In genomic region chr11:31798057-31799035, GRCh38 we compare ENCODE assay signal across 10 cellular contexts.
A peak's percentile ranks its signal among the peaks of the same experiment; 100 is the strongest.
DNase-seq lines count a peak whose midpoint lies in the region; ATAC-seq and TF ChIP-seq lines count a peak whose summit lies in the region.
"Had no signal": no experiment of that assay in that cellular context is flagged by ENCODE, and none has a peak within 500 bp of the region (broad histone marks: within the 10 kb centered on the region; RNA-seq: fewer than 3 reads in every experiment).

No MANE protein-coding gene starts in this region.

- TF ChIP-seq CTCF in GM12872 (IDR thresholded peaks at IDR 0.05; ENCODE audit: insufficient read depth, low read depth, low read length) (peak; percentile 40; the same call in 2 of the 3 replicates), choroid plexus epithelial cell (conservative IDR thresholded peaks at IDR 0.05; ENCODE audit: low read depth, low read length) (peak; percentile 35), nephron progenitor cell (IDR thresholded peaks at IDR 0.05) (no peak)

- no peak overlapping the region for H3K27ac Mint-ChIP-seq in nephron progenitor cell

- no peak overlapping the region for H3K4me3 ChIP-seq in choroid plexus epithelial cell (ENCODE audit: low read depth, low read length)

- H3K27me3 Mint-ChIP-seq in nephron progenitor cell (ENCODE audit: low read depth, poor library complexity): no peaks in the 10 kb centered on the region

- peak overlapping the region; percentile 55 for H3K4me3 Mint-ChIP-seq in nephron progenitor cell

- peaks cover 30% of the 10 kb centered on the region for H3K4me1 Mint-ChIP-seq in nephron progenitor cell

- no peak for DNase-seq in choroid plexus epithelial cell (ENCODE audit: low read depth)
- DNase-seq in nephron progenitor cell: peak; percentile 64
- DNase-seq in MV-4-11 (lab: John Stamatoyannopoulos, UW): no peak
- no peak for DNase-seq in COLO829 (ENCODE audit: low spot score)
- no peak for DNase-seq in DMS114 treated with DMSO at 0.1 percent for 48 hours (lab: John Stamatoyannopoulos, UW; ENCODE audit: unreplicated experiment)
- DNase-seq: NCI-H69, sigmoid colon had no signal

- ATAC-seq in HG02852 (IDR thresholded peaks at IDR 0.05; ENCODE audit: unreplicated experiment) (peak; percentile 50), HG03139 (IDR thresholded peaks at IDR 0.05; ENCODE audit: unreplicated experiment) (no peak)

- no peaks in the 10 kb centered on the region for H3K36me3 Mint-ChIP-seq in nephron progenitor cell (ENCODE audit: low read depth)

- H3K9me3 Mint-ChIP-seq in nephron progenitor cell: no peaks in the 10 kb centered on the region
